11 cellular contexts compared by ENCODE assay signal in the genomic region with DNA sequence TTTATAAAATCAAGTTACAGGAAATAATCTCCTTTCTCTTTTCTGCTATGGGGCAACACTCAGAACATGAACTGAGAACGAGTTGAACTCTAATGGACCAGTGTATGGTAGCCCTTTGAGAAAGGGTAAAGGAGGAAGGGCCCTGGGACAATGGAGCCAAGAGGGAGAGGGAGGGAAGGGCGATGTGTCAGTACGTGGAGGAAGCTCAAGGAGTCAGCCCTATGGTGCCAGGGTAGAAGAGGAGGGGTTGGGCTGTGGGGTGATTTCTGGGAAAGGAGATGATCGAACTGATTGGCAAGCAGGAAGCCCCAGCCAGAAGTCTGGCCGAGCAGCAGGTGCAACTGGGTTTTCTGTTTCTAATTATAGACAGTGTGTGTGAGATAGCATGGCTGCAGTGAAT. TPM values are rescaled to one million over a fixed set of nuclear protein-coding genes. Genes with fewer than 3 reads are reported as not detected.
A peak's percentile ranks its signal among the peaks of the same experiment; 100 is the strongest.
DNase-seq lines count a peak whose midpoint lies in the region; ATAC-seq, FAIRE-seq and TF ChIP-seq lines count a peak whose summit lies in the region.
"Had no signal": no experiment of that assay in that cellular context is flagged by ENCODE, and none has a peak within 500 bp of the region (broad histone marks: within the 10 kb centered on the region; RNA-seq: fewer than 3 reads in every experiment).

No MANE protein-coding gene starts in this region.

- no peaks in the 10 kb centered on the region for H3K79me2 ChIP-seq in H1 (ENCODE audit: control insufficient read depth in 1 of 2, insufficient read depth in 2 of 2, low read length in 2 of 2)
- no peaks in the 10 kb centered on the region for H3K79me2 ChIP-seq in HepG2 (ENCODE audit: insufficient read depth, low read length)

- ATAC-seq in T-cell (replicated peaks in 1 of 4) (no peak), HepG2 (no peak)
- ATAC-seq: HCT116 had no signal

- H3K4me2 ChIP-seq in H1 (ENCODE audit: insufficient read depth in 1 of 2, low read depth in 2 of 2, low read length in 2 of 2): no peak overlapping the region; a peak in 1 of 4 replicates
- H3K4me2 ChIP-seq in HepG2 (ENCODE audit: low read depth, low read length): no peak overlapping the region; the same call in 1 of the 2 replicates

- H4K8ac ChIP-seq in H1 (ENCODE audit: extremely low read depth, insufficient read depth, low read length): no peak overlapping the region

- H3K36me3 ChIP-seq in H1 (ENCODE audit: control insufficient read depth in 2 of 4, insufficient read depth in 4 of 4, low read length in 3 of 4): no peaks in the 10 kb centered on the region
- H3K36me3 ChIP-seq in transverse colon: no peaks in the 10 kb centered on the region
- no peaks in the 10 kb centered on the region for H3K36me3 ChIP-seq in HepG2 (replicated peaks in 1 of 2; ENCODE audit: control insufficient read depth in 1 of 2, insufficient read depth in 2 of 2, low read length in 2 of 2)
- H3K36me3 ChIP-seq: brain microvascular endothelial cell, SJSA1 had no signal

- no peak overlapping the region for H2BK15ac ChIP-seq in H1 (ENCODE audit: low read length)

- H3K27ac ChIP-seq in H1 (ENCODE audit: low read depth, low read length) (no peak overlapping the region), transverse colon (peak overlapping the region in 1 of 4 donors; percentile 21), HepG2 (ENCODE audit: extremely low read length, insufficient read depth, low read length) (no peak overlapping the region)
- H3K27ac ChIP-seq: brain microvascular endothelial cell, SJSA1 had no signal

- peak; percentile 9 for DNase-seq in stimulated activated CD4-positive, alpha-beta T cell treated with anti-CD3 and anti-CD28 coated beads, Interleukin-12 subunit alpha, Interleukin-12 subunit beta, amount 100 ng/mL, for 4 hours
- no peak for DNase-seq in stimulated activated CD4-positive, alpha-beta T cell treated with anti-CD3 and anti-CD28 coated beads, Interleukin-4, amount 100 ng/mL, for 1 hour
- DNase-seq in T-cell (no peak), H1 (ENCODE audit: low read depth in 1 of 2, low spot score in 2 of 2) (no peak), transverse colon (peak; percentile 38), HepG2 (ENCODE audit: low spot score) (no peak), GM19238 (ENCODE audit: insufficient read length, low spot score) (no peak), LoVo (ENCODE audit: low spot score) (no peak)
- DNase-seq: brain microvascular endothelial cell had no signal

- H4K91ac ChIP-seq in H1 (replicated peaks; ENCODE audit: insufficient read length, low read length): no peak overlapping the region

- H3K27ac Mint-ChIP-seq in T-cell: peak overlapping the region; percentile 41 to 66

- CTCF ChIA-PET in T-cell (lab: Charles Lee) (interaction anchor here in 1 of 2 donors (1.2 to 1.4 kb wide), 3 partner anchors 29 to 255 kb away, joined by 3 to 6 read pairs (median 4); partner anchors contain the start of gene AMZ2), H1 (lab: Charles Lee; ENCODE audit: partially characterized antibody) (interaction anchor here (1.2 to 3.8 kb wide), 4 partner anchors 12 to 442 kb away, joined by 3 to 18 read pairs (median 4); no protein-coding TSS in a partner anchor), HepG2 (lab: Yijun Ruan, JAX; ENCODE audit: low intra/inter-chr PET ratio, low total read pairs) (interaction anchor here (1.3 to 2.5 kb wide), 2 partner anchors 199 to 257 kb away, joined by 3 to 14 read pairs; no protein-coding TSS in a partner anchor)

- no peaks in the 10 kb centered on the region for H3K36me3 Mint-ChIP-seq in T-cell

- no peak for TF ChIP-seq POLR2A in H1 (IDR thresholded peaks at IDR 0.05; ENCODE audit: control extremely low read depth in 1 of 2, low read depth in 2 of 2, low read length in 2 of 2)
- no peak for TF ChIP-seq POLR2A in transverse colon (IDR thresholded peaks at IDR 0.05)
- TF ChIP-seq POLR2A in HepG2 (IDR thresholded peaks at IDR 0.05; ENCODE audit: insufficient read depth in 1 of 2, low read depth in 2 of 2, low read length in 2 of 2): no peak

- H2AFZ ChIP-seq in H1 (ENCODE audit: low read length): no peak overlapping the region
- H2AFZ ChIP-seq in HepG2 (ENCODE audit: low read length): no peak overlapping the region

- no peak overlapping the region for H3K56ac ChIP-seq in H1 (replicated peaks; ENCODE audit: insufficient read length, low read depth, low read length)

- H3K9ac ChIP-seq in H1 (replicated peaks in 1 of 4; ENCODE audit: extremely low read depth in 1 of 4, low read depth in 3 of 4, low read length in 3 of 4) (no peak overlapping the region), HepG2 (ENCODE audit: insufficient read depth, low read depth, low read length) (no peak overlapping the region)

- TF ChIP-seq RAD21 in H1 (IDR thresholded peaks at IDR 0.05 in 1 of 2, conservative IDR thresholded peaks at IDR 0.05 in 1 of 2; ENCODE audit: low read depth in 2 of 2, low read length in 2 of 2): no peak
- no peak for TF ChIP-seq RAD21 in HepG2 (CRISPR knock-in tag; IDR thresholded peaks at IDR 0.05)

- peaks cover 5% of the 10 kb centered on the region; the same call in 1 of the 2 replicates for H3K23me2 ChIP-seq in H1 (ENCODE audit: low read depth, low read length)

- no peak overlapping the region for H2AK5ac ChIP-seq in H1 (ENCODE audit: low read depth, low read length)

- H3K27me3 Mint-ChIP-seq in T-cell: no peaks in the 10 kb centered on the region

- no peak for TF ChIP-seq CTCF in H1 (IDR thresholded peaks at IDR 0.05; ENCODE audit: control extremely low read depth in 1 of 3, insufficient read depth in 1 of 3, low read depth in 1 of 3, low read length in 3 of 3)
- TF ChIP-seq CTCF in transverse colon (IDR thresholded peaks at IDR 0.05): no peak
- TF ChIP-seq CTCF in HepG2 (CRISPR knock-in tag; IDR thresholded peaks at IDR 0.05): no peak

- no peak overlapping the region for H4K5ac ChIP-seq in H1 (ENCODE audit: insufficient read length, low read depth, low read length)

- H2BK12ac ChIP-seq in H1 (ENCODE audit: low read depth, low read length): 0 out of 2 replicates have a peak overlapping the region, but pooled peaks have one; percentile 5

- H3K27me3 ChIP-seq in H1 (replicated peaks in 1 of 4; ENCODE audit: control insufficient read depth in 3 of 4, extremely low read depth in 1 of 4, insufficient read depth in 3 of 4, low read length in 3 of 4) (no peaks in the 10 kb centered on the region), transverse colon (no peaks in the 10 kb centered on the region), HepG2 (ENCODE audit: control insufficient read depth in 1 of 2, insufficient read depth in 2 of 2, low read length in 2 of 2) (no peaks in the 10 kb centered on the region)
- H3K27me3 ChIP-seq: brain microvascular endothelial cell had no signal

- no peak overlapping the region for H2BK20ac ChIP-seq in H1 (ENCODE audit: low read length)

- no peak overlapping the region for H2BK120ac ChIP-seq in H1 (replicated peaks; ENCODE audit: low read depth, low read length)

- H2BK5ac ChIP-seq in H1 (ENCODE audit: low read depth, low read length): 0 out of 2 replicates have a peak overlapping the region, but pooled peaks have one; percentile 8

- H3K4ac ChIP-seq in H1 (replicated peaks; ENCODE audit: insufficient read length, low read depth, low read length): no peak overlapping the region

- POLR2A ChIA-PET in T-cell (lab: Charles Lee) (no interaction called here), H1 (lab: Charles Lee; ENCODE audit: partially characterized antibody) (interaction anchor here (1.0 to 3.4 kb wide), 3 partner anchors 213 to 281 kb away, joined by 3 to 10 read pairs (median 4); partner anchors contain the start of gene AMZ2), HepG2 (lab: Yijun Ruan, JAX) (no interaction called here)

- no TSS peak for BruUV-seq in HepG2 (replicated peaks; lab: Mats Ljungman, UMichigan)

- H3K4me3 ChIP-seq in H1 (ENCODE audit: extremely low read depth in 1 of 4, insufficient read depth in 2 of 4, low read depth in 3 of 4, low read length in 4 of 4) (no peak overlapping the region), transverse colon (no peak overlapping the region), HepG2 (replicated peaks in 1 of 3; ENCODE audit: insufficient read depth in 1 of 3, low read depth in 2 of 3, low read length in 3 of 3) (no peak overlapping the region)
- H3K4me3 ChIP-seq: SJSA1 had no signal

- H3K18ac ChIP-seq in H1 (ENCODE audit: extremely low read depth, low read length): no peak overlapping the region; the same call in 1 of the 2 replicates

- WGBS in H1 (ENCODE audit: extremely low coverage in 1 of 2, insufficient coverage in 1 of 2, insufficient read length in 1 of 2, insufficient replicate concordance in 2 of 2, low coverage in 1 of 2, low lambda C conversion rate in 2 of 2, missing lambda C conversion rate in 1 of 2), 2 experiments: 61% methylated on average over 5 of the region's 5 CpGs; no CpG with 5 or more reads in 1 of the 2 experiments
- WGBS in transverse colon (ENCODE audit: low coverage in 1 of 2), 2 donors: 35 to 60% methylated on average over 2 to 5 of the region's 5 CpGs
- 63% methylated on average over 5 of the region's 5 CpGs for WGBS in HepG2 (ENCODE audit: low lambda C conversion rate)

- TF ChIP-seq EP300 in H1 (IDR thresholded peaks at IDR 0.05; ENCODE audit: borderline replicate concordance in 1 of 2, low read depth in 2 of 2, low read length in 2 of 2) (no peak), transverse colon (IDR thresholded peaks at IDR 0.05; ENCODE audit: low read depth) (no peak), HepG2 (IDR thresholded peaks at IDR 0.05; ENCODE audit: low read depth in 2 of 2, low read length in 2 of 2) (no peak), HepG2 (CRISPR knock-in tag; IDR thresholded peaks at IDR 0.05; ENCODE audit: borderline replicate concordance) (no peak)

- H3K4me3 Mint-ChIP-seq in T-cell: peak overlapping the region in 1 of 3 donors; percentile 13

- H3K9me3 ChIP-seq in H1 (ENCODE audit: insufficient read depth in 2 of 2, low read depth in 1 of 2, low read length in 1 of 2): no peaks in the 10 kb centered on the region
- no peaks in the 10 kb centered on the region for H3K9me3 ChIP-seq in transverse colon
- H3K9me3 ChIP-seq in HepG2 (ENCODE audit: low read length): no peaks in the 10 kb centered on the region
- H3K9me3 ChIP-seq: SJSA1 had no signal

- no peak overlapping the region for H3K14ac ChIP-seq in H1 (ENCODE audit: insufficient read length)

- in situ Hi-C loops in transverse colon (cut with MboI; ENCODE audit: low pct_ligation_motif_present in 1 of 4, low pct_unique_long_range_greater_than_20kb in 1 of 4, low sequenced_read_pairs in 3 of 4): loop anchor here in 3 of 4 donors (5.0 to 25.0 kb wide), 4 partner anchors 197 to 299 kb away; no protein-coding TSS in a partner anchor
- in situ Hi-C loops in HepG2 (cut with HindIII; ENCODE audit: extremely low pct_ligation_motif_present, low pct_unique_long_range_greater_than_20kb): loop anchor here (5.0 kb wide), 1 partner anchor 289 kb away; no protein-coding TSS in a partner anchor

- peaks cover 50 to 63% (median 57%) of the 10 kb centered on the region in 3 donors for H3K4me1 Mint-ChIP-seq in T-cell

- no peaks in the 10 kb centered on the region for H3K9me3 Mint-ChIP-seq in T-cell

- H3K79me1 ChIP-seq in H1 (ENCODE audit: low read depth, low read length): no peaks in the 10 kb centered on the region

- peaks cover 0 to 1% of the 10 kb centered on the region in 2 experiments for H4K20me1 ChIP-seq in H1 (replicated peaks in 1 of 2; ENCODE audit: control insufficient read depth in 1 of 2, insufficient read depth in 2 of 2, low read length in 2 of 2)
- H4K20me1 ChIP-seq in HepG2 (ENCODE audit: insufficient read depth, low read length): no peaks in the 10 kb centered on the region

- no peak for FAIRE-seq in H1 (lab: Jason Lieb, UNC)
- FAIRE-seq in HepG2 (lab: Jason Lieb, UNC): no peak

- peaks cover 0 to 9% (median 2%) of the 10 kb centered on the region in 4 experiments; a peak in 4 of 7 replicates for H3K4me1 ChIP-seq in H1 (replicated peaks in 1 of 4; ENCODE audit: control insufficient read depth in 3 of 4, insufficient read depth in 4 of 4, low read length in 3 of 4)
- peaks cover 6 to 17% (median 10%) of the 10 kb centered on the region in 4 donors for H3K4me1 ChIP-seq in transverse colon
- H3K4me1 ChIP-seq in HepG2 (ENCODE audit: insufficient read depth, low read length): peaks cover 64% of the 10 kb centered on the region

- intact Hi-C loops in transverse colon (cut with DNase I; ENCODE audit: low total_unique reads): loop anchor here (5.0 to 10.0 kb wide), 2 partner anchors 199 to 287 kb away; no protein-coding TSS in a partner anchor
- intact Hi-C loops in HepG2 (cut with micrococcal nuclease; ENCODE audit: unreplicated experiment): no loop called here

- no peak overlapping the region for H3K23ac ChIP-seq in H1 (ENCODE audit: insufficient read length)

RNA-seq across cellular contexts. Expression of gene WIPI1, which starts 4.3 kb away (rescaled TPM):
- 10 to 100 TPM in 2 of 5 donors, 1 to 10 TPM in 3; 5.4 to 11.8 (median 9.7) TPM for total RNA-seq in T-cell
- total RNA-seq in H1 (2021; fragmentation: NEBNext Ultra II Directional; extraction: Animal tissue kit (Norgen Biotek cat#: 25700)): 14.4 and 17.4 TPM in 2 replicates
- polyA plus RNA-seq in H1 (2011; rRNA removed): 15.5 and 16.6 TPM in 2 replicates
- 21.5 TPM for polyA plus RNA-seq in H1 (2011; cell fraction: cytosol; rRNA removed)
- 24.8 TPM for polyA plus RNA-seq in H1 (2011; cell fraction: nucleus; rRNA removed)
- 15.9 to 18.8 TPM (median 17.5 TPM) in 4 replicates for polyA plus RNA-seq in H1 (2012, experiment 1 of 2)
- polyA plus RNA-seq in H1 (2012, experiment 2 of 2): 8.6 TPM
- polyA plus RNA-seq in H1 (2013, experiment 1 of 2): 15.9 TPM
- 17.0 TPM for polyA plus RNA-seq in H1 (2013, experiment 2 of 2)
- 21.9 and 24.0 TPM in 2 replicates for polyA minus RNA-seq in H1 (2011; rRNA and poly(A)+ RNA removed)
- polyA minus RNA-seq in H1 (2011; cell fraction: cytosol; rRNA and poly(A)+ RNA removed): 15.6 TPM
- 32.8 TPM for polyA minus RNA-seq in H1 (2011; cell fraction: nucleus; rRNA and poly(A)+ RNA removed)
- 100 to 1,000 TPM in 2 of 4 donors, 10 to 100 TPM in 2; 62.6 to 313 (median 97.1) TPM for total RNA-seq in transverse colon
- 27.1 and 29.4 TPM in 2 replicates for total RNA-seq in HepG2 (2016; rRNA removed; fragmentation: Illumina TruSeq; extraction: Trizol)
- total RNA-seq in HepG2 (2016; cell fraction: cytosol; rRNA removed; fragmentation: Illumina TruSeq; extraction: Trizol; ENCODE audit: low read depth): 42.3 and 43.2 TPM in 2 replicates
- 26.8 and 26.9 TPM in 2 replicates for total RNA-seq in HepG2 (2016; cell fraction: insoluble cytoplasmic fraction; rRNA removed; fragmentation: Illumina TruSeq; extraction: Trizol)
- total RNA-seq in HepG2 (2016; cell fraction: membrane; rRNA removed; fragmentation: Illumina TruSeq; extraction: Trizol): 52.2 and 60.9 TPM in 2 replicates
- total RNA-seq in HepG2 (2016; cell fraction: nucleus; rRNA removed; fragmentation: Illumina TruSeq; extraction: Trizol): 20.0 and 20.6 TPM in 2 replicates
- 135 and 141 TPM in 2 replicates for polyA plus RNA-seq in HepG2 (2011; rRNA removed)
- 141 and 148 TPM in 2 replicates for polyA plus RNA-seq in HepG2 (2011; cell fraction: cytosol; rRNA removed)
- 91.7 and 99.3 TPM in 2 replicates for polyA plus RNA-seq in HepG2 (2011; cell fraction: nucleus; rRNA removed)
- 48.1 and 57.2 TPM in 2 replicates for polyA plus RNA-seq in HepG2 (2012)
- polyA plus RNA-seq in HepG2 (2016; cell fraction: cytosol; fragmentation: Illumina TruSeq; extraction: Trizol; ENCODE audit: low read depth): 45.3 and 47.3 TPM in 2 replicates
- 33.2 and 35.9 TPM in 2 replicates for polyA plus RNA-seq in HepG2 (2016; cell fraction: insoluble cytoplasmic fraction; fragmentation: Illumina TruSeq; extraction: Trizol; ENCODE audit: low read depth)
- polyA plus RNA-seq in HepG2 (2016; cell fraction: membrane; fragmentation: Illumina TruSeq; extraction: Trizol; ENCODE audit: low read depth): 57.1 and 57.2 TPM in 2 replicates
- polyA plus RNA-seq in HepG2 (2016; cell fraction: nucleus; fragmentation: Illumina TruSeq; extraction: Trizol; ENCODE audit: insufficient read depth, low read depth): 21.9 and 35.2 TPM in 2 replicates
- 18.4 and 144 TPM in 2 replicates for polyA minus RNA-seq in HepG2 (2011; rRNA and poly(A)+ RNA removed; ENCODE audit: low replicate concordance)
- polyA minus RNA-seq in HepG2 (2011; cell fraction: cytosol; rRNA and poly(A)+ RNA removed): 64.7 and 68.0 TPM in 2 replicates
- 130 and 135 TPM in 2 replicates for polyA minus RNA-seq in HepG2 (2011; cell fraction: nucleus; rRNA and poly(A)+ RNA removed)

RNA-seq across cellular contexts. Expression of gene PRKAR1A, which starts 50.6 kb away (rescaled TPM):
- total RNA-seq in T-cell (100 to 1,000 TPM; 128 to 175 (median 162) TPM), transverse colon (100 to 1,000 TPM in 3 of 4 donors, 10 to 100 TPM in 1; 93.9 to 223 (median 160) TPM), HepG2 (2016; rRNA removed; fragmentation: Illumina TruSeq; extraction: Trizol) (266 and 335 TPM in 2 replicates)
- total RNA-seq in H1 (2021; fragmentation: NEBNext Ultra II Directional; extraction: Animal tissue kit (Norgen Biotek cat#: 25700)): 147 and 149 TPM in 2 replicates
- polyA plus RNA-seq in H1 (2011; rRNA removed) (39.3 and 41.7 TPM in 2 replicates), HepG2 (2011; rRNA removed) (250 and 265 TPM in 2 replicates)
- polyA plus RNA-seq in H1 (2011; cell fraction: cytosol; rRNA removed): 97.8 TPM
- 71.6 TPM for polyA plus RNA-seq in H1 (2011; cell fraction: nucleus; rRNA removed)
- 130 to 145 TPM (median 136 TPM) in 4 replicates for polyA plus RNA-seq in H1 (2012, experiment 1 of 2)
- polyA plus RNA-seq in H1 (2012, experiment 2 of 2): 18.5 TPM
- 54.5 TPM for polyA plus RNA-seq in H1 (2013, experiment 1 of 2)
- polyA plus RNA-seq in H1 (2013, experiment 2 of 2): 56.0 TPM
- 106 and 131 TPM in 2 replicates for polyA minus RNA-seq in H1 (2011; rRNA and poly(A)+ RNA removed)
- 176 TPM for polyA minus RNA-seq in H1 (2011; cell fraction: cytosol; rRNA and poly(A)+ RNA removed)
- polyA minus RNA-seq in H1 (2011; cell fraction: nucleus; rRNA and poly(A)+ RNA removed): 124 TPM
- total RNA-seq in HepG2 (2016; cell fraction: cytosol; rRNA removed; fragmentation: Illumina TruSeq; extraction: Trizol; ENCODE audit: low read depth): 24.5 and 25.0 TPM in 2 replicates
- 274 and 331 TPM in 2 replicates for total RNA-seq in HepG2 (2016; cell fraction: insoluble cytoplasmic fraction; rRNA removed; fragmentation: Illumina TruSeq; extraction: Trizol)
- 50.4 and 51.0 TPM in 2 replicates for total RNA-seq in HepG2 (2016; cell fraction: membrane; rRNA removed; fragmentation: Illumina TruSeq; extraction: Trizol)
- total RNA-seq in HepG2 (2016; cell fraction: nucleus; rRNA removed; fragmentation: Illumina TruSeq; extraction: Trizol): 144 and 151 TPM in 2 replicates
- polyA plus RNA-seq in HepG2 (2011; cell fraction: cytosol; rRNA removed): 227 and 241 TPM in 2 replicates
- 192 and 209 TPM in 2 replicates for polyA plus RNA-seq in HepG2 (2011; cell fraction: nucleus; rRNA removed)
- 200 and 223 TPM in 2 replicates for polyA plus RNA-seq in HepG2 (2012)
- 19.1 and 23.5 TPM in 2 replicates for polyA plus RNA-seq in HepG2 (2016; cell fraction: cytosol; fragmentation: Illumina TruSeq; extraction: Trizol; ENCODE audit: low read depth)
- polyA plus RNA-seq in HepG2 (2016; cell fraction: insoluble cytoplasmic fraction; fragmentation: Illumina TruSeq; extraction: Trizol; ENCODE audit: low read depth): 302 and 333 TPM in 2 replicates
- polyA plus RNA-seq in HepG2 (2016; cell fraction: membrane; fragmentation: Illumina TruSeq; extraction: Trizol; ENCODE audit: low read depth): 32.1 and 33.4 TPM in 2 replicates
- polyA plus RNA-seq in HepG2 (2016; cell fraction: nucleus; fragmentation: Illumina TruSeq; extraction: Trizol; ENCODE audit: insufficient read depth, low read depth): 152 and 173 TPM in 2 replicates
- polyA minus RNA-seq in HepG2 (2011; rRNA and poly(A)+ RNA removed; ENCODE audit: low replicate concordance): 250 and 886 TPM in 2 replicates
- polyA minus RNA-seq in HepG2 (2011; cell fraction: cytosol; rRNA and poly(A)+ RNA removed): 449 and 493 TPM in 2 replicates
- 609 and 625 TPM in 2 replicates for polyA minus RNA-seq in HepG2 (2011; cell fraction: nucleus; rRNA and poly(A)+ RNA removed)

Comparison
In these comparisons a context has a peak if more than half of its experiments do, and no peak if none do; other contexts are left out.
1. DNase-seq: peak in stimulated activated CD4-positive, alpha-beta T cell treated with anti-CD3 and anti-CD28 coated beads, Interleukin-12 subunit alpha, Interleukin-12 subunit beta, amount 100 ng/mL, for 4 hours (single experiment) and transverse colon (single experiment); none in stimulated activated CD4-positive, alpha-beta T cell treated with anti-CD3 and anti-CD28 coated beads, Interleukin-4, amount 100 ng/mL, for 1 hour (single experiment), T-cell (0 of 34), H1 (0 of 2), HepG2 (single experiment), GM19238 (single experiment) and LoVo (single experiment).